Comparison of ENCODE assay signal across 28 cellular contexts in genomic region chr19:7526093-7526929, GRCh38. TPM values are rescaled to one million over a fixed set of nuclear protein-coding genes. Genes with fewer than 3 reads are reported as not detected.
"Had no signal": no experiment of that assay in that cellular context is flagged by ENCODE, and none has a peak within 500 bp of the region (broad histone marks: within the 10 kb centered on the region; RNA-seq: fewer than 3 reads in every experiment).

No MANE protein-coding gene starts in this region.

- H3K4me2 ChIP-seq: SK-N-SH had no signal

- H3K36me3 ChIP-seq: cardiac muscle cell, SJCRH30 had no signal

- H3K27ac ChIP-seq: brain microvascular endothelial cell, cardiac muscle cell, Peyer's patch, RWPE1, SJCRH30 had no signal

- H3K27ac Mint-ChIP-seq: activated CD8-positive, alpha-beta T cell treated with anti-CD3 and anti-CD28 coated beads, Interleukin-2, amount 10 ng/mL, durations not matched to agents 7 days and 5 days; activated naive CD4-positive, alpha-beta T cell treated with anti-CD3 and anti-CD28 coated beads for 36 hours; activated naive CD8-positive, alpha-beta T cell; activated T-cell treated with anti-CD3 and anti-CD28 coated beads, Interleukin-2, amount 50 U/mL, for 24 hours; activated T-helper 1 cell treated with anti-CD3 and anti-CD28 coated beads, Interleukin-12 subunit alpha, Interleukin-12 subunit beta, Interleukin-2, Interleukin-4 antibody, amounts not matched to agents 30 ng/mL and 10 ng/mL and 1 ng/mL, durations not matched to agents 14 hours and 24 hours and 36 hours; WTC11 had no signal

- H3K4me3 Mint-ChIP-seq: activated CD8-positive, alpha-beta T cell treated with anti-CD3 and anti-CD28 coated beads, Interleukin-2, amount 10 ng/mL, durations not matched to agents 7 days and 5 days; activated naive CD4-positive, alpha-beta T cell treated with anti-CD3 and anti-CD28 coated beads for 36 hours; activated naive CD8-positive, alpha-beta T cell; activated T-cell treated with anti-CD3 and anti-CD28 coated beads, Interleukin-2, amount 50 U/mL, for 24 hours; activated T-helper 1 cell treated with anti-CD3 and anti-CD28 coated beads, Interleukin-12 subunit alpha, Interleukin-12 subunit beta, Interleukin-2, Interleukin-4 antibody, amounts not matched to agents 30 ng/mL and 10 ng/mL and 1 ng/mL, durations not matched to agents 14 hours and 24 hours and 36 hours; WTC11 had no signal

- H3K9ac ChIP-seq: SK-N-SH had no signal

- H3K27me3 ChIP-seq: brain microvascular endothelial cell, cardiac muscle cell, Peyer's patch, SJCRH30 had no signal

- H3K9me3 Mint-ChIP-seq: activated naive CD4-positive, alpha-beta T cell treated with anti-CD3 and anti-CD28 coated beads for 36 hours; activated T-cell treated with anti-CD3 and anti-CD28 coated beads, Interleukin-2, amount 50 U/mL, for 24 hours; activated T-helper 1 cell treated with anti-CD3 and anti-CD28 coated beads, Interleukin-12 subunit alpha, Interleukin-12 subunit beta, Interleukin-2, Interleukin-4 antibody, amounts not matched to agents 30 ng/mL and 10 ng/mL and 1 ng/mL, durations not matched to agents 14 hours and 24 hours and 36 hours; WTC11 had no signal

- H3K4me3 ChIP-seq: cardiac muscle cell, Peyer's patch, SJCRH30 had no signal

- H3K9me3 ChIP-seq: Peyer's patch, SJCRH30, SK-N-SH had no signal

- H3K27me3 Mint-ChIP-seq: activated naive CD8-positive, alpha-beta T cell; activated T-cell treated with anti-CD3 and anti-CD28 coated beads, Interleukin-2, amount 50 U/mL, for 24 hours had no signal

- DNase-seq: activated CD4-positive, alpha-beta T cell treated with anti-CD3 and anti-CD28 coated beads for 48 hours; activated CD4-positive, alpha-beta T cell treated with anti-CD3 and anti-CD28 coated beads, Interleukin-2, amount 50 U/mL, for 4 hours; activated CD4-positive, CD25-positive, alpha-beta regulatory T cell treated with anti-CD3 and anti-CD28 coated beads, Interleukin-2, amount 50 U/mL, for 72 hours; activated CD8-positive, alpha-beta memory T cell treated with anti-CD3 and anti-CD28 coated beads, Interleukin-2, amount 50 U/mL, for 48 hours; activated CD8-positive, alpha-beta T cell treated with anti-CD3 and anti-CD28 coated beads, Interleukin-2, amount 10 ng/mL, durations not matched to agents 7 days and 5 days; activated effector memory CD4-positive, alpha-beta T cell treated with anti-CD3 and anti-CD28 coated beads, Interleukin-2, amount 50 U/mL, for 16 hours; activated naive CD4-positive, alpha-beta T cell treated with anti-CD3 and anti-CD28 coated beads for 36 hours; activated T-cell treated with anti-CD3 and anti-CD28 coated beads, Interleukin-2, amount 50 U/mL, for 24 hours; amygdala; brain microvascular endothelial cell; Kasumi-1; NCI-H1048; NCI-H146; NCI-H1930; NCI-H345; NCI-H510A; NCI-H69; NK-92 treated with Interleukin-12 subunit alpha and Interleukin-12 subunit beta, amount 100 ng/mL, for 24 hours; Peyer's patch; Right ventricle myocardium superior; SJCRH30; SK-N-SH; T-helper 1 cell had no signal

RNA-seq across cellular contexts. Expression of gene PEX11G, which starts 37.5 kb away (rescaled TPM):
- total RNA-seq: SJCRH30 had no signal
